In the genomic region with DNA sequence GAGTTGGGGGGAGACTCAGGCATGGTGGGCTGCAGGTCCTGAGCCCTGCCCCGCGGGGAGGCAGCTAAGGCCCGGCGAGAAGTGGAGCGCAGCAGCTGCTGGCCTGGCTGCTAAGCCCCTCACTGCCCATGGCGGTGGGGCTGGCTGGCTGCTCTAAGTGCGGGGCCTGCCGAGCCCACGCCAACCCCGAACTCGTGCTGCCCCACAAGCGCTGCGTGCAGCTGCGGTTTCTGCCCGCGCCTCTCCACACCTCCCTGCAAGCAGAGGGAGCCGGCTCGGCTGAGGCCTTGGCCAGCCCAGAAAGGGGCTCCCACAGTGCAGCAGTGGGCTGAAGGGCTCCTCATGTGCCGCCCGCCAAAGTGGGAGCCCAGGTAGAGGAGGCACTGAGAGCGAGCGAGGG, we compare ENCODE assay signal across 8 cellular contexts.
"Had no signal": no experiment of that assay in that cellular context is flagged by ENCODE, and none has a peak within 500 bp of the region (broad histone marks: within the 10 kb centered on the region; RNA-seq: fewer than 3 reads in every experiment).

No MANE protein-coding gene starts in this region.

- ATAC-seq: GM12878 had no signal

- FAIRE-seq: G401.6, GM12878, GM12891, GM12892, GM18507, GM19239 had no signal

- H3K4me3 ChIP-seq: GM12878 had no signal

- DNase-seq: GDM1, GF-D8 had no signal
